12 cellular contexts compared by ENCODE assay signal in the genomic region with DNA sequence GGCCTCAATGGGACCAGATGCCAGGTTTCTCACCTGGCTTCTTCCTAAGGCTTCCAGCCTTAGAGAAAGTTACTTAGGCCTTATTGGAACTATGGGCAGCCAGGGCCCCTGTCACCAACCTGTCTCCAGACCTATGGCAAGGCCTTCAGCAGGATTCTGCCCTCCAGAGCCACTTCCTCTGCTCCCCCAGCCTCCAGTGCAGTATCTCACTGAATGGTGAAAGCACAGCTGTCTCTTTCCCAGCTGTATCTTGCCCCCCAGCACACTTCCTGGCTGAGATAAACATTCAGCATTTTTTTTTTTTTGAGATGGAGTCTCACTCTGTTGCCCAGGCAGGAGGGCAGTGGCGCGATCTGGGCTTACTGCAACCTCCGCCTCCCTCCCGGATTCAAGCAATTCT. TPM values are rescaled to one million over a fixed set of nuclear protein-coding genes. Genes with fewer than 3 reads are reported as not detected.
DNase-seq lines count a peak whose midpoint lies in the region; ATAC-seq and TF ChIP-seq lines count a peak whose summit lies in the region.
"Had no signal": no experiment of that assay in that cellular context is flagged by ENCODE, and none has a peak within 500 bp of the region (broad histone marks: within the 10 kb centered on the region; RNA-seq: fewer than 3 reads in every experiment).

No MANE protein-coding gene starts in this region.

- no peaks in the 10 kb centered on the region for H3K27me3 Mint-ChIP-seq in activated T-cell treated with anti-CD3 and anti-CD28 coated beads, Interleukin-2, amount 50 U/mL, for 72 hours (ENCODE audit: low read depth)
- no peaks in the 10 kb centered on the region for H3K27me3 Mint-ChIP-seq in effector memory CD8-positive, alpha-beta T cell
- H3K27me3 Mint-ChIP-seq: T-helper 17 cell had no signal

- H3K9me3 Mint-ChIP-seq in activated T-cell treated with anti-CD3 and anti-CD28 coated beads, Interleukin-2, amount 50 U/mL, for 72 hours = no peaks in the 10 kb centered on the region
- no peaks in the 10 kb centered on the region for H3K9me3 Mint-ChIP-seq in effector memory CD8-positive, alpha-beta T cell

- H3K4me2 ChIP-seq in OCI-LY3 (ENCODE audit: low read length) = peak overlapping the region; percentile 89

- H3K9me3 ChIP-seq in OCI-LY3 (ENCODE audit: insufficient read depth, low read length) (no peaks in the 10 kb centered on the region), skeletal muscle tissue (ENCODE audit: control insufficient read depth in 3 of 3, low read length in 3 of 3) (no peaks in the 10 kb centered on the region)
- H3K9me3 ChIP-seq: uterus had no signal

- ATAC-seq in activated T-cell treated with anti-CD3 and anti-CD28 coated beads, Interleukin-2, amount 50 U/mL, for 72 hours (replicated peaks in 1 of 2) = no peak
- ATAC-seq in effector memory CD8-positive, alpha-beta T cell (replicated peaks) = no peak
- ATAC-seq in GM19035 (IDR thresholded peaks at IDR 0.05; ENCODE audit: unreplicated experiment) = no peak
- no peak for ATAC-seq in HG03571 (IDR thresholded peaks at IDR 0.05; ENCODE audit: unreplicated experiment)
- no peak for ATAC-seq in HG02938 (IDR thresholded peaks at IDR 0.05; ENCODE audit: unreplicated experiment)
- ATAC-seq: PC-3, T-helper 17 cell had no signal

- H3K4me1 ChIP-seq in OCI-LY3 (ENCODE audit: low read length) (peaks cover 9% of the 10 kb centered on the region), skeletal muscle tissue (ENCODE audit: control insufficient read depth in 3 of 3, insufficient read depth in 3 of 3, low read length in 3 of 3) (peaks cover 20 to 27% (median 25%) of the 10 kb centered on the region in 3 donors)
- H3K4me1 ChIP-seq: uterus had no signal

- H3K79me2 ChIP-seq in OCI-LY3 (ENCODE audit: low read length) = no peaks in the 10 kb centered on the region

- TF ChIP-seq CTCF in OCI-LY3 (IDR thresholded peaks at IDR 0.05; ENCODE audit: low read depth, low read length) = no peak

- no peak for DNase-seq in activated T-cell treated with anti-CD3 and anti-CD28 coated beads, Interleukin-2, amount 50 U/mL, for 72 hours
- no peak for DNase-seq in activated T-cell treated with anti-CD3 and anti-CD28 coated beads, Interleukin-2, amount 50 U/mL, for 1 hour
- DNase-seq in effector memory CD8-positive, alpha-beta T cell = no peak
- DNase-seq: occipital lobe, PC-3, T-helper 17 cell, uterus had no signal

- H3K27me3 ChIP-seq in OCI-LY3 (ENCODE audit: low read depth, low read length) (no peaks in the 10 kb centered on the region), skeletal muscle tissue (ENCODE audit: control insufficient read depth in 3 of 3, insufficient read depth in 3 of 3, low read length in 3 of 3) (no peaks in the 10 kb centered on the region)
- H3K27me3 ChIP-seq: uterus had no signal

- no peaks in the 10 kb centered on the region for H3K36me3 ChIP-seq in OCI-LY3 (replicated peaks; ENCODE audit: low read depth, low read length)
- peaks cover 4 to 9% (median 6%) of the 10 kb centered on the region in 3 donors for H3K36me3 ChIP-seq in skeletal muscle tissue (ENCODE audit: control insufficient read depth in 3 of 3, insufficient read depth in 3 of 3, low read length in 3 of 3)
- H3K36me3 ChIP-seq: uterus had no signal

- no peaks in the 10 kb centered on the region for H3K36me3 Mint-ChIP-seq in activated T-cell treated with anti-CD3 and anti-CD28 coated beads, Interleukin-2, amount 50 U/mL, for 72 hours (ENCODE audit: insufficient read depth in 2 of 2)
- peaks cover 17% of the 10 kb centered on the region for H3K36me3 Mint-ChIP-seq in effector memory CD8-positive, alpha-beta T cell (ENCODE audit: insufficient read depth)

- H2AFZ ChIP-seq in OCI-LY3 (ENCODE audit: low read depth, low read length) = no peak overlapping the region

- H3K27ac ChIP-seq in OCI-LY3 (ENCODE audit: low read length) (no peak overlapping the region), skeletal muscle tissue (ENCODE audit: low read depth, low read length) (no peak overlapping the region)
- H3K27ac ChIP-seq: uterus had no signal

- peak overlapping the region; percentile 88 for H3K27ac Mint-ChIP-seq in activated T-cell treated with anti-CD3 and anti-CD28 coated beads, Interleukin-2, amount 50 U/mL, for 72 hours
- no peak overlapping the region for H3K27ac Mint-ChIP-seq in effector memory CD8-positive, alpha-beta T cell
- H3K27ac Mint-ChIP-seq: T-helper 17 cell had no signal

- H3K4me1 Mint-ChIP-seq in activated T-cell treated with anti-CD3 and anti-CD28 coated beads, Interleukin-2, amount 50 U/mL, for 72 hours (ENCODE audit: low read depth) = peaks cover 25% of the 10 kb centered on the region
- peaks cover 19 to 20% of the 10 kb centered on the region in 2 donors for H3K4me1 Mint-ChIP-seq in effector memory CD8-positive, alpha-beta T cell (ENCODE audit: low read depth in 2 of 2)

- H3K4me3 ChIP-seq in OCI-LY3 (ENCODE audit: low read length) (no peak overlapping the region), skeletal muscle tissue (ENCODE audit: low read length in 3 of 3) (no peak overlapping the region)
- H3K4me3 ChIP-seq: uterus had no signal

- no peaks in the 10 kb centered on the region for H4K20me1 ChIP-seq in OCI-LY3 (ENCODE audit: insufficient read depth, low read length)

- peak overlapping the region; percentile 91 to 94 for H3K4me3 Mint-ChIP-seq in activated T-cell treated with anti-CD3 and anti-CD28 coated beads, Interleukin-2, amount 50 U/mL, for 72 hours
- peak overlapping the region; percentile 93 to 96 for H3K4me3 Mint-ChIP-seq in effector memory CD8-positive, alpha-beta T cell

- H3K9ac ChIP-seq in OCI-LY3 (ENCODE audit: low read length) (no peak overlapping the region; the same call in 1 of the 2 replicates), skeletal muscle tissue (ENCODE audit: low read depth in 1 of 3, low read length in 3 of 3) (peak overlapping the region in 2 of 3 donors; percentile 54 to 61)

RNA-seq across cellular contexts. Expression of gene SLC2A11, which starts 1.5 kb away (rescaled TPM):
- total RNA-seq in activated T-cell treated with anti-CD3 and anti-CD28 coated beads, Interleukin-2, amount 50 U/mL, for 72 hours = 10 to 100 TPM in 1 of 2 donors, 1 to 10 TPM in 1; 10.0 to 11.1 TPM
- total RNA-seq in skeletal muscle tissue = 2.1 TPM

RNA-seq across cellular contexts. Expression of gene DERL3, which starts 20.4 kb away (rescaled TPM):
- 1 to 10 TPM; 2.6 to 5.2 TPM for total RNA-seq in activated T-cell treated with anti-CD3 and anti-CD28 coated beads, Interleukin-2, amount 50 U/mL, for 72 hours
- 1.0 TPM for total RNA-seq in skeletal muscle tissue
- total RNA-seq: PC-3 had no signal

RNA-seq across cellular contexts. Expression of gene MIF, which starts 35.0 kb away (rescaled TPM):
- total RNA-seq in activated T-cell treated with anti-CD3 and anti-CD28 coated beads, Interleukin-2, amount 50 U/mL, for 72 hours = 100 to 1,000 TPM; 350 to 469 TPM
- total RNA-seq in skeletal muscle tissue = 76.7 TPM
